23 cellular contexts compared by ENCODE assay signal in genomic region chr2:39419282-39420223, GRCh38. TPM values are rescaled to one million over a fixed set of nuclear protein-coding genes. Genes with fewer than 3 reads are reported as not detected.
A peak's percentile ranks its signal among the peaks of the same experiment; 100 is the strongest.
DNase-seq lines count a peak whose midpoint lies in the region; ATAC-seq, FAIRE-seq and TF ChIP-seq lines count a peak whose summit lies in the region.
"Had no signal": no experiment of that assay in that cellular context is flagged by ENCODE, and none has a peak within 500 bp of the region (broad histone marks: within the 10 kb centered on the region; RNA-seq: fewer than 3 reads in every experiment).

No MANE protein-coding gene starts in this region.

- intact Hi-C loops in activated CD4-positive, alpha-beta memory T cell treated with anti-CD3 and anti-CD28 coated beads for 36 hours (cut with micrococcal nuclease) = no loop called here

- H4K20me1 ChIP-seq in hepatocyte (ENCODE audit: insufficient read depth, poor library complexity, severe bottlenecking) = peaks cover 70% of the 10 kb centered on the region

- no peak for TF ChIP-seq RAD21 in A549 (conservative IDR thresholded peaks at IDR 0.05 in 1 of 2, IDR thresholded peaks at IDR 0.05 in 1 of 2)

- DNase-seq in A549 (ENCODE audit: low read depth in 1 of 2, low spot score in 1 of 2) (no peak), H54 (ENCODE audit: insufficient read length, low spot score) (no peak), adipocyte (ENCODE audit: low read depth) (peak; percentile 62), fibroblast of villous mesenchyme (ENCODE audit: low read depth) (peak; percentile 30), globus pallidus (ENCODE audit: low spot score) (no peak), hepatocyte (ENCODE audit: low spot score) (no peak)
- DNase-seq in activated CD4-positive, alpha-beta memory T cell treated with anti-CD3 and anti-CD28 coated beads for 36 hours = no peak
- DNase-seq in stimulated activated CD4-positive, alpha-beta T cell treated with anti-CD3 and anti-CD28 coated beads, Interleukin-12 subunit alpha, Interleukin-12 subunit beta, amount 100 ng/mL, for 4 hours = no peak
- DNase-seq: activated naive CD4-positive, alpha-beta T cell treated with anti-CD3 and anti-CD28 coated beads for 36 hours; activated T-cell treated with anti-CD3 and anti-CD28 coated beads, Interleukin-2, amount 50 U/mL, for 24 hours; anterior cingulate cortex; caudate nucleus; KG1; left colon; natural killer cell; NCI-H187; pancreas; right cardiac atrium; substantia nigra had no signal

- no peaks in the 10 kb centered on the region for H3K27me3 Mint-ChIP-seq in activated CD4-positive, alpha-beta memory T cell treated with anti-CD3 and anti-CD28 coated beads for 36 hours
- H3K27me3 Mint-ChIP-seq: activated T-cell treated with anti-CD3 and anti-CD28 coated beads, Interleukin-2, amount 50 U/mL, for 24 hours had no signal

- POLR2A ChIA-PET in A549 (lab: Yijun Ruan, JAX) = interaction anchor here (0.7 kb wide), 1 partner anchor 81 kb away, joined by 3 read pairs; no protein-coding TSS in a partner anchor
- POLR2A ChIA-PET in activated CD4-positive, alpha-beta memory T cell treated with anti-CD3 and anti-CD28 coated beads for 36 hours (lab: Charles Lee) = no interaction called here

- no peak for TF ChIP-seq POLR2A in A549 (IDR thresholded peaks at IDR 0.05; ENCODE audit: low read length)
- TF ChIP-seq POLR2A in H54 (IDR thresholded peaks at IDR 0.05; ENCODE audit: low read depth, low read length) = no peak

- WGBS in A549 (ENCODE audit: missing lambda C conversion rate) = 81% methylated on average over 6 of the region's 6 CpGs
- WGBS in hepatocyte (ENCODE audit: low lambda C conversion rate, missing lambda C conversion rate) = 89% methylated on average over 6 of the region's 6 CpGs

- H3K79me2 ChIP-seq in hepatocyte = peaks cover 98% of the 10 kb centered on the region

- H3K9ac ChIP-seq in adipocyte (ENCODE audit: low read length) = no peak overlapping the region

- H3K4me2 ChIP-seq in A549 (peak overlapping the region; percentile 40), hepatocyte (no peak overlapping the region)

- H3K4me3 Mint-ChIP-seq in activated CD4-positive, alpha-beta memory T cell treated with anti-CD3 and anti-CD28 coated beads for 36 hours = no peak overlapping the region
- H3K4me3 Mint-ChIP-seq: activated naive CD4-positive, alpha-beta T cell treated with anti-CD3 and anti-CD28 coated beads for 36 hours; activated T-cell treated with anti-CD3 and anti-CD28 coated beads, Interleukin-2, amount 50 U/mL, for 24 hours; CD14-positive monocyte; mesothelial cell of epicardium; natural killer cell had no signal

- TF ChIP-seq CTCF in A549 (IDR thresholded peaks at IDR 0.05) = no peak
- TF ChIP-seq CTCF in fibroblast of villous mesenchyme (IDR thresholded peaks at IDR 0.05; ENCODE audit: insufficient read depth, low read depth, low read length) = no peak
- TF ChIP-seq CTCF in hepatocyte (IDR thresholded peaks at IDR 0.05; ENCODE audit: poor library complexity) = no peak

- no peaks in the 10 kb centered on the region for H3K36me3 Mint-ChIP-seq in activated CD4-positive, alpha-beta memory T cell treated with anti-CD3 and anti-CD28 coated beads for 36 hours
- H3K36me3 Mint-ChIP-seq: natural killer cell had no signal

- no peak for TF ChIP-seq EP300 in A549 (IDR thresholded peaks at IDR 0.05)

- no peak overlapping the region for H3K27ac Mint-ChIP-seq in activated CD4-positive, alpha-beta memory T cell treated with anti-CD3 and anti-CD28 coated beads for 36 hours
- H3K27ac Mint-ChIP-seq: activated naive CD4-positive, alpha-beta T cell treated with anti-CD3 and anti-CD28 coated beads for 36 hours; activated T-cell treated with anti-CD3 and anti-CD28 coated beads, Interleukin-2, amount 50 U/mL, for 24 hours; natural killer cell had no signal

- H3K27me3 ChIP-seq in adipocyte (replicated peaks; ENCODE audit: control insufficient read depth, insufficient read depth, low read length) (no peaks in the 10 kb centered on the region), hepatocyte (no peaks in the 10 kb centered on the region)
- H3K27me3 ChIP-seq: pancreas had no signal

- H3K9me2 ChIP-seq in hepatocyte (replicated peaks; ENCODE audit: insufficient read depth) = no peaks in the 10 kb centered on the region

- H3K4me1 Mint-ChIP-seq in activated CD4-positive, alpha-beta memory T cell treated with anti-CD3 and anti-CD28 coated beads for 36 hours (ENCODE audit: low read depth) = peaks cover 44% of the 10 kb centered on the region

- H3K9me3 ChIP-seq in A549 (no peaks in the 10 kb centered on the region), adipocyte (ENCODE audit: control insufficient read depth, low read length) (no peaks in the 10 kb centered on the region), hepatocyte (ENCODE audit: low read depth) (no peaks in the 10 kb centered on the region)
- H3K9me3 ChIP-seq: HAP-1, pancreas had no signal

- H3K36me3 ChIP-seq in adipocyte (ENCODE audit: control insufficient read depth, insufficient read depth, low read length, severe bottlenecking) = no peaks in the 10 kb centered on the region
- H3K36me3 ChIP-seq in hepatocyte (replicated peaks; ENCODE audit: insufficient read depth, low read depth) = no peaks in the 10 kb centered on the region
- H3K36me3 ChIP-seq: HAP-1, pancreas had no signal

- H3K4me1 ChIP-seq in A549 (peaks cover 43% of the 10 kb centered on the region), adipocyte (ENCODE audit: control insufficient read depth, insufficient read depth, low read length) (peaks cover 54% of the 10 kb centered on the region), hepatocyte (ENCODE audit: insufficient read depth) (no peaks in the 10 kb centered on the region)

- FAIRE-seq in A549 (lab: Jason Lieb, UNC) (peak; percentile 13), H54 (lab: Jason Lieb, UNC) (peak; percentile 30)

- CTCF ChIA-PET in A549 (lab: Yijun Ruan, JAX) = interaction anchor here (0.6 kb wide), 1 partner anchor 1389 kb away, joined by 5 read pairs; no protein-coding TSS in a partner anchor
- CTCF ChIA-PET in activated CD4-positive, alpha-beta memory T cell treated with anti-CD3 and anti-CD28 coated beads for 36 hours (lab: Charles Lee) = no interaction called here

- ATAC-seq in A549 = peak in 1 of 2 experiments; percentile 26; a peak in 3 of 6 replicates
- ATAC-seq: activated CD4-positive, CD25-positive, alpha-beta regulatory T cell treated with anti-CD3 and anti-CD28 coated beads, Interleukin-2, amount 50 U/mL, for 24 hours; left colon; natural killer cell; right cardiac atrium had no signal

- no peaks in the 10 kb centered on the region for H3K9me3 Mint-ChIP-seq in activated CD4-positive, alpha-beta memory T cell treated with anti-CD3 and anti-CD28 coated beads for 36 hours
- H3K9me3 Mint-ChIP-seq: activated naive CD4-positive, alpha-beta T cell treated with anti-CD3 and anti-CD28 coated beads for 36 hours; activated T-cell treated with anti-CD3 and anti-CD28 coated beads, Interleukin-2, amount 50 U/mL, for 24 hours; CD14-positive monocyte; natural killer cell had no signal

- H2AFZ ChIP-seq in hepatocyte = no peak overlapping the region

- H3K4me3 ChIP-seq in A549 (no peak overlapping the region), adipocyte (ENCODE audit: low read length) (peak overlapping the region; percentile 23), fibroblast of villous mesenchyme (ENCODE audit: low read depth, low read length) (no peak overlapping the region), hepatocyte (no peak overlapping the region)
- H3K4me3 ChIP-seq: HAP-1, pancreas had no signal

- peak overlapping the region in 1 of 2 experiments; percentile 13; a peak in 1 of 6 replicates for H3K27ac ChIP-seq in A549
- H3K27ac ChIP-seq in hepatocyte = no peak overlapping the region
- H3K27ac ChIP-seq: pancreas had no signal

TF ChIP-seq in A549, 52 proteins besides CTCF, POLR2A, EP300 and RAD21:
- TF ChIP-seq CHD4 (IDR thresholded peaks at IDR 0.05; ENCODE audit: borderline replicate concordance) (no peak), MAFK (IDR thresholded peaks at IDR 0.05; ENCODE audit: partially characterized antibody) (peak; percentile 63), RNF2 (IDR thresholded peaks at IDR 0.05; ENCODE audit: borderline replicate concordance, low read depth) (no peak), POLR2AphosphoS2 (conservative IDR thresholded peaks at IDR 0.05; ENCODE audit: low read length) (no peak), ZSCAN20 (CRISPR knock-in tag; IDR thresholded peaks at IDR 0.05) (no peak), KDM5A (IDR thresholded peaks at IDR 0.05) (no peak), E2F6 (IDR thresholded peaks at IDR 0.05; ENCODE audit: borderline replicate concordance, low read depth) (no peak), TFCP2L1 (CRISPR knock-in tag; IDR thresholded peaks at IDR 0.05) (no peak)
TF ChIP-seq in A549: peak in this region for 1.

RNA-seq across cellular contexts. Expression of gene MAP4K3, which starts 17.5 kb away (rescaled TPM):
- polyA plus RNA-seq in A549 (2011; rRNA removed) = 44.2 and 44.6 TPM in 2 replicates
- 7.4 and 8.6 TPM in 2 replicates for polyA plus RNA-seq in A549 (2012; cell fraction: cytosol; rRNA removed)
- polyA plus RNA-seq in A549 (2012; cell fraction: nucleus; rRNA removed) = 5.9 and 13.9 TPM in 2 replicates
- 15.8 to 17.9 TPM (median 17.7 TPM) in 3 replicates for polyA plus RNA-seq in A549 (2017; fragmentation: RNase III; extraction: RNeasy Plus Mini Kit Qiagen cat#74134 plus additional on column Dnase treatment)
- 21.3 and 22.3 TPM in 2 replicates for polyA minus RNA-seq in A549 (2011; rRNA and poly(A)+ RNA removed)
- 78.0 and 97.2 TPM in 2 replicates for total RNA-seq in fibroblast of villous mesenchyme
- 10 to 100 TPM in 1 of 2 experiments, 1 to 10 TPM in 1; 9.9 to 10.1 TPM for total RNA-seq in activated CD4-positive, alpha-beta memory T cell treated with anti-CD3 and anti-CD28 coated beads for 36 hours
- 65.1 and 72.1 TPM in 2 replicates for total RNA-seq in hepatocyte
- 24.5 and 27.2 TPM in 2 replicates for polyA plus RNA-seq in hepatocyte

Comparison
In these comparisons a context has a peak if more than half of its experiments do, and no peak if none do; other contexts are left out.
1. DNase-seq: peak in adipocyte (single experiment) and fibroblast of villous mesenchyme (single experiment); none in A549 (0 of 2), H54 (single experiment), activated CD4-positive, alpha-beta memory T cell treated with anti-CD3 and anti-CD28 coated beads for 36 hours (single experiment), stimulated activated CD4-positive, alpha-beta T cell treated with anti-CD3 and anti-CD28 coated beads, Interleukin-12 subunit alpha, Interleukin-12 subunit beta, amount 100 ng/mL, for 4 hours (single experiment), globus pallidus (single experiment) and hepatocyte (single experiment).